In genomic region chr11:120331301-120331966, GRCh38 we compare ENCODE assay signal across 13 cellular contexts.
DNase-seq lines count a peak whose midpoint lies in the region; ATAC-seq, FAIRE-seq and TF ChIP-seq lines count a peak whose summit lies in the region.
"Had no signal": no experiment of that assay in that cellular context is flagged by ENCODE, and none has a peak within 500 bp of the region (broad histone marks: within the 10 kb centered on the region; RNA-seq: fewer than 3 reads in every experiment).

No MANE protein-coding gene starts in this region.

- peak; percentile 89 for FAIRE-seq in H54 (lab: Jason Lieb, UNC)

- no peak overlapping the region for H3K4me3 ChIP-seq in skeletal muscle cell (ENCODE audit: low read depth, low read length)

- ATAC-seq in GM19397 (IDR thresholded peaks at IDR 0.05; ENCODE audit: unreplicated experiment): no peak
- ATAC-seq in HG02973 (IDR thresholded peaks at IDR 0.05; ENCODE audit: unreplicated experiment): no peak
- ATAC-seq: stimulated activated effector memory CD8-positive, alpha-beta T cell treated with anti-CD3 and anti-CD28 coated beads, Interleukin-12 subunit alpha, Interleukin-12 subunit beta, amount 100 ng/mL, for 72 hours had no signal

- TF ChIP-seq POLR2A in H54 (IDR thresholded peaks at IDR 0.05; ENCODE audit: low read depth, low read length): no peak

- DNase-seq in H54 (ENCODE audit: insufficient read length, low spot score): peak; percentile 58
- DNase-seq in SW 1271 (lab: John Stamatoyannopoulos, UW): peak; percentile 85 to 90
- DNase-seq in fibroblast of the conjunctiva (ENCODE audit: low read depth): peak; percentile 92
- peak; percentile 83 for DNase-seq in skeletal muscle cell (ENCODE audit: low read depth)
- no peak for DNase-seq in activated T-cell treated with anti-CD3 and anti-CD28 coated beads, Interleukin-2, amount 50 U/mL, for 48 hours
- no peak for DNase-seq in pons (ENCODE audit: low spot score)
- DNase-seq: activated CD4-positive, alpha-beta T cell treated with anti-CD3 and anti-CD28 coated beads, Interleukin-2, amount 50 U/mL, for 4 hours; central memory CD4-positive, alpha-beta T cell; NCI-H526; retina had no signal

Comparison
In these comparisons a context has a peak if more than half of its experiments do, and no peak if none do; other contexts are left out.
1. DNase-seq: peak in H54 (single experiment), SW 1271 (2 of 2), fibroblast of the conjunctiva (single experiment) and skeletal muscle cell (single experiment); none in activated T-cell treated with anti-CD3 and anti-CD28 coated beads, Interleukin-2, amount 50 U/mL, for 48 hours (0 of 2) and pons (single experiment).